In genomic region chr1:114033219-114033706, GRCh38 we compare ENCODE assay signal across 9 cellular contexts. TPM values are rescaled to one million over a fixed set of nuclear protein-coding genes. Genes with fewer than 3 reads are reported as not detected.
DNase-seq lines count a peak whose midpoint lies in the region; ATAC-seq and TF ChIP-seq lines count a peak whose summit lies in the region.
"Had no signal": no experiment of that assay in that cellular context is flagged by ENCODE, and none has a peak within 500 bp of the region (broad histone marks: within the 10 kb centered on the region; RNA-seq: fewer than 3 reads in every experiment).

No MANE protein-coding gene starts in this region.

- H4K20me1 ChIP-seq in GM23338 (replicated peaks; ENCODE audit: insufficient read depth): no peaks in the 10 kb centered on the region

- H3K4me1 Mint-ChIP-seq in GM23338: peaks cover 26% of the 10 kb centered on the region

- TF ChIP-seq CTCF in AG10803 (conservative IDR thresholded peaks at IDR 0.05; ENCODE audit: low read length) (peak; percentile 53), GM23338 (conservative IDR thresholded peaks at IDR 0.05; ENCODE audit: low read depth in 2 of 2) (peak; percentile 66 to 85)

- H3K27me3 ChIP-seq in GM23338 (ENCODE audit: insufficient read depth): no peaks in the 10 kb centered on the region
- no peaks in the 10 kb centered on the region for H3K27me3 ChIP-seq in iPS-18a (ENCODE audit: control insufficient read depth, insufficient read depth, low read length)

- no peaks in the 10 kb centered on the region for H3K9me3 ChIP-seq in iPS-18a (ENCODE audit: control insufficient read depth, low read depth, low read length)

- H3K36me3 ChIP-seq in GM23338 (ENCODE audit: insufficient read depth): no peaks in the 10 kb centered on the region
- no peaks in the 10 kb centered on the region for H3K36me3 ChIP-seq in iPS-18a (ENCODE audit: control insufficient read depth, low read depth, low read length)

- H3K4me3 Mint-ChIP-seq in GM23338: no peak overlapping the region
- H3K4me3 Mint-ChIP-seq: dendritic cell treated with granulocyte-macrophage colony-stimulating factor and Interleukin-4, amounts not matched to agents 40 ng/mL and 50 ng/mL, for 4 days had no signal

- peaks cover 4% of the 10 kb centered on the region for H3K27me3 Mint-ChIP-seq in GM23338 (ENCODE audit: insufficient read depth, low read depth, poor library complexity)
- H3K27me3 Mint-ChIP-seq: dendritic cell treated with granulocyte-macrophage colony-stimulating factor and Interleukin-4, amounts not matched to agents 40 ng/mL and 50 ng/mL, for 4 days had no signal

- no peaks in the 10 kb centered on the region; the same call in 2 of the 3 replicates for H3K36me3 Mint-ChIP-seq in GM23338 (ENCODE audit: low read depth)

- H3K9me3 Mint-ChIP-seq in GM23338: no peaks in the 10 kb centered on the region
- H3K9me3 Mint-ChIP-seq: dendritic cell treated with granulocyte-macrophage colony-stimulating factor and Interleukin-4, amounts not matched to agents 40 ng/mL and 50 ng/mL, for 4 days had no signal

- peak overlapping the region; percentile 75 for H3K4me2 ChIP-seq in GM23338

- H3F3A ChIP-seq in GM23338 (replicated peaks; ENCODE audit: low read depth): peaks cover 5% of the 10 kb centered on the region; the same call in 1 of the 2 replicates

- DNase-seq in AG10803 (ENCODE audit: low read depth) (no peak), GM23338 (ENCODE audit: low spot score) (peak; percentile 92), SK-MEL-5 (ENCODE audit: low read depth, low spot score) (peak; percentile 42), hepatic stellate cell (ENCODE audit: low spot score) (no peak), GM19240 (ENCODE audit: insufficient read length, low spot score) (no peak)

- H3K27ac ChIP-seq in GM23338 (ENCODE audit: low read depth) (peak overlapping the region; percentile 98), iPS-18a (ENCODE audit: low read length) (peak overlapping the region; percentile 59)

- no peak overlapping the region for H3K27ac Mint-ChIP-seq in GM23338
- H3K27ac Mint-ChIP-seq: dendritic cell treated with granulocyte-macrophage colony-stimulating factor and Interleukin-4, amounts not matched to agents 40 ng/mL and 50 ng/mL, for 4 days had no signal

- H3K4me3 ChIP-seq in AG10803 (ENCODE audit: low read length) (no peak overlapping the region), GM23338 (peak overlapping the region; percentile 51), iPS-18a (ENCODE audit: low read length) (peak overlapping the region; percentile 71)

- peaks cover 5% of the 10 kb centered on the region; the same call in 1 of the 2 replicates for H3K79me2 ChIP-seq in GM23338 (replicated peaks; ENCODE audit: insufficient read depth)

- H2AFZ ChIP-seq in GM23338: no peak overlapping the region

- H3K4me1 ChIP-seq in GM23338 (ENCODE audit: insufficient read depth) (peaks cover 42% of the 10 kb centered on the region), iPS-18a (ENCODE audit: control insufficient read depth, low read depth, low read length) (peaks cover 60% of the 10 kb centered on the region)

- no peaks in the 10 kb centered on the region for H3K9me2 ChIP-seq in GM23338 (ENCODE audit: insufficient read depth)

- H3K9ac ChIP-seq in iPS-18a (ENCODE audit: low read length): peak overlapping the region; percentile 7

- in situ Hi-C loops in SK-MEL-5 (cut with HindIII; ENCODE audit: low pct_unique_long_range_greater_than_20kb, low sequenced_read_pairs): no loop called here

- peak; percentile 67 for ATAC-seq in GM23338
- no peak for ATAC-seq in HG03097 (IDR thresholded peaks at IDR 0.05; ENCODE audit: low FRiP score, unreplicated experiment)
- no peak for ATAC-seq in HG03442 (IDR thresholded peaks at IDR 0.05; ENCODE audit: unreplicated experiment)

TF ChIP-seq in GM23338, 12 proteins besides CTCF, POLR2A, EP300 and RAD21:
- peak; percentile 77 for TF ChIP-seq ZNF462 (CRISPR knock-in tag; IDR thresholded peaks at IDR 0.05)
- TF ChIP-seq ZNF114 (CRISPR knock-in tag; IDR thresholded peaks at IDR 0.05): 0 out of 2 replicates have a peak, but pooled peaks have one; percentile 20
- TF ChIP-seq EZH2 (IDR thresholded peaks at IDR 0.05; ENCODE audit: low read depth, unreplicated experiment): no peak
- peak; percentile 45 for TF ChIP-seq NANOG (IDR thresholded peaks at IDR 0.05; ENCODE audit: borderline replicate concordance)

RNA-seq across cellular contexts. Expression of gene OLFML3, which starts 54.0 kb away (rescaled TPM):
- 69.9 and 73.6 TPM in 2 replicates for total RNA-seq in GM23338 (2014; rRNA removed; shearing (Covaris generic))
- 42.8 and 44.7 TPM in 2 replicates for polyA plus RNA-seq in GM23338 (2016; fragmentation: Nextera tagmentation; extraction: Ambion mirVana)
- total RNA-seq in SK-MEL-5 (2014; rRNA removed; shearing (Covaris generic)): 0.16 TPM in 1 of 2 replicates, not detected in the other
- polyA plus RNA-seq in SK-MEL-5 (2015; cell fraction: cytosol; rRNA removed): 0.18 and 0.42 TPM in 2 replicates
- 0.23 and 0.39 TPM in 2 replicates for polyA plus RNA-seq in SK-MEL-5 (2015; cell fraction: nucleus; rRNA removed)

Comparison
In these comparisons a context has a peak if more than half of its experiments do, and no peak if none do; other contexts are left out.
1. DNase-seq: peak in GM23338 (single experiment) and SK-MEL-5 (single experiment); none in AG10803 (single experiment), hepatic stellate cell (single experiment) and GM19240 (single experiment).
2. RNA of gene OLFML3, which starts 54.0 kb away (total RNA-seq): 69.9 to 73.6 TPM in GM23338; 0.16 TPM in SK-MEL-5; every median in the first group is over 10 times any median in the second.